1 cellular context compared by ENCODE assay signal in genomic region chr1:229378586-229379442, GRCh38.
TF ChIP-seq lines count a peak whose summit lies in the region.

No MANE protein-coding gene starts in this region.

TF ChIP-seq in IMR-90, 13 proteins besides CTCF, POLR2A, EP300 and RAD21 (continued from another document):
- TF ChIP-seq, protein P1, sequence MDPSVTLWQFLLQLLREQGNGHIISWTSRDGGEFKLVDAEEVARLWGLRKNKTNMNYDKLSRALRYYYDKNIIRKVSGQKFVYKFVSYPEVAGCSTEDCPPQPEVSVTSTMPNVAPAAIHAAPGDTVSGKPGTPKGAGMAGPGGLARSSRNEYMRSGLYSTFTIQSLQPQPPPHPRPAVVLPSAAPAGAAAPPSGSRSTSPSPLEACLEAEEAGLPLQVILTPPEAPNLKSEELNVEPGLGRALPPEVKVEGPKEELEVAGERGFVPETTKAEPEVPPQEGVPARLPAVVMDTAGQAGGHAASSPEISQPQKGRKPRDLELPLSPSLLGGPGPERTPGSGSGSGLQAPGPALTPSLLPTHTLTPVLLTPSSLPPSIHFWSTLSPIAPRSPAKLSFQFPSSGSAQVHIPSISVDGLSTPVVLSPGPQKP (IDR thresholded peaks at IDR 0.05; ENCODE audit: borderline replicate concordance, low read depth, low read length), result no peak
- TF ChIP-seq NFE2L2 (IDR thresholded peaks at IDR 0.05; ENCODE audit: low read depth, low read length), result no peak
- TF ChIP-seq CHD1 (IDR thresholded peaks at IDR 0.05; ENCODE audit: low read depth, low read length), result no peak
TF ChIP-seq in IMR-90: peak in this region for 0.
